11 cellular contexts compared by ENCODE assay signal in the genomic region with DNA sequence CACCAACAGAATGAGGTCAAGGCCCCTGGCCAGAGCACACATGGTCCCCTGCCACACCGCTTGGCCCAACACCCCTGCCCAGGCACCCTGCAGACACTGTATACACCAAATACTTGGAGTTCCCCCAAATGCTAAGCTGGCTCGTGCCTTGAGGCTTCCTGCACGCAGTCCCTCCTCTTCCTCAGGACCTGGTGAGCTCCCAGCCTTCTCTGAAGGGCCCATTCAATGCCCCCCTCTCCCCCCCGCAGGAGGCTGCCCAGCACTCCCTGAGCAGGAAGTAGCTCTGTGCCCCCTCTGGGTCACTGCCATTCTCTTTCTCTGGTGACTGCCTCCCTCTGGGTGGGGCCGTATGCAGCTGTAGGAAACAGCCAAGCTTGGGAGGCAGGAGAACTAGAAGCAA.
DNase-seq lines count a peak whose midpoint lies in the region; ATAC-seq and TF ChIP-seq lines count a peak whose summit lies in the region.
"Had no signal": no experiment of that assay in that cellular context is flagged by ENCODE, and none has a peak within 500 bp of the region (broad histone marks: within the 10 kb centered on the region; RNA-seq: fewer than 3 reads in every experiment).

No MANE protein-coding gene starts in this region.

- no peaks in the 10 kb centered on the region for H3K36me3 Mint-ChIP-seq in CD4-positive, alpha-beta T cell (ENCODE audit: low read depth)

- H2BK5ac ChIP-seq in neuronal stem cell (ENCODE audit: low read length) = no peak overlapping the region

- H3K18ac ChIP-seq in neuronal stem cell (ENCODE audit: low read length) = peak overlapping the region; percentile 8

- POLR2A ChIA-PET in PC-9 (lab: Charles Lee; ENCODE audit: unreplicated experiment) = interaction anchor here (0.6 kb wide), 1 partner anchor 32 kb away, joined by 3 read pairs; no protein-coding TSS in a partner anchor
- POLR2A ChIA-PET in CD4-positive, alpha-beta T cell (lab: Charles Lee) = no interaction called here

- no peaks in the 10 kb centered on the region for H3K79me1 ChIP-seq in neuronal stem cell (ENCODE audit: low read depth, low read length)

- peaks cover 96% of the 10 kb centered on the region for H3K4me1 ChIP-seq in PC-9 (replicated peaks; ENCODE audit: insufficient read depth)
- H3K4me1 ChIP-seq in esophagus squamous epithelium = peaks cover 19 to 97% (median 68%) of the 10 kb centered on the region in 3 donors
- H3K4me1 ChIP-seq in neuronal stem cell (ENCODE audit: control insufficient read depth in 2 of 2, insufficient read depth in 1 of 2, low read depth in 1 of 2, low read length in 2 of 2) = peaks cover 37 to 51% of the 10 kb centered on the region in 2 donors

- no peak overlapping the region for H4K91ac ChIP-seq in neuronal stem cell (ENCODE audit: low read depth, low read length, poor library complexity)

- H3K9me2 ChIP-seq in PC-9 (ENCODE audit: insufficient read depth) = no peaks in the 10 kb centered on the region

- H2BK120ac ChIP-seq in neuronal stem cell (ENCODE audit: low read depth, low read length) = no peak overlapping the region

- no peaks in the 10 kb centered on the region for H3K27me3 Mint-ChIP-seq in CD4-positive, alpha-beta T cell

- no peaks in the 10 kb centered on the region for H4K20me1 ChIP-seq in PC-9 (ENCODE audit: insufficient read depth)

- H3K4me2 ChIP-seq in PC-9 = peak overlapping the region; percentile 14; the same call in 1 of the 2 replicates
- no peak overlapping the region for H3K4me2 ChIP-seq in neuronal stem cell (ENCODE audit: insufficient read depth, low read length, poor library complexity, severe bottlenecking)

- peaks cover 70% of the 10 kb centered on the region for H3F3A ChIP-seq in PC-9 (ENCODE audit: insufficient read depth, low read depth)

- BruUV-seq in PC-9 (replicated peaks; lab: Mats Ljungman, UMichigan) = no TSS peak

- no peak overlapping the region for H3K4me3 Mint-ChIP-seq in CD4-positive, alpha-beta T cell

- DNase-seq in Ammon's horn (ENCODE audit: low spot score) (peak; percentile 62), PC-9 (no peak), esophagus squamous epithelium (lab: John Stamatoyannopoulos, UW) (no peak), neuronal stem cell (ENCODE audit: low spot score) (no peak), GOT3 (lab: John Stamatoyannopoulos, UW) (no peak), GM03348 (ENCODE audit: low spot score) (no peak), NCI-H446 (lab: John Stamatoyannopoulos, UW) (no peak)
- no peak for DNase-seq in CD4-positive, alpha-beta T cell
- DNase-seq: BE2C, NCI-H1092 treated with DMSO at 0.1 percent for 48 hours had no signal

- ATAC-seq in CD4-positive, alpha-beta T cell (ENCODE audit: poor library complexity) = no peak
- ATAC-seq: GM12878 had no signal

- H3K36me3 ChIP-seq in PC-9 (ENCODE audit: low read depth) (no peaks in the 10 kb centered on the region), esophagus squamous epithelium (no peaks in the 10 kb centered on the region), neuronal stem cell (replicated peaks in 1 of 2; ENCODE audit: control insufficient read depth in 2 of 2, insufficient read depth in 2 of 2, low read length in 2 of 2) (no peaks in the 10 kb centered on the region)
- H3K36me3 ChIP-seq: BE2C had no signal

- no peak overlapping the region for H3K23ac ChIP-seq in neuronal stem cell (ENCODE audit: low read depth, low read length, poor library complexity)

- H3K4me3 ChIP-seq in PC-9 (no peak overlapping the region), esophagus squamous epithelium (no peak overlapping the region), neuronal stem cell (ENCODE audit: low read length in 2 of 2) (no peak overlapping the region)
- H3K4me3 ChIP-seq: GM12878 had no signal

- H2AFZ ChIP-seq in PC-9 = no peak overlapping the region
- H2AFZ ChIP-seq in neuronal stem cell (ENCODE audit: low read length) = no peak overlapping the region

- no peak overlapping the region for H2BK15ac ChIP-seq in neuronal stem cell (ENCODE audit: low read length)

- H3K27me3 ChIP-seq in PC-9 (ENCODE audit: insufficient read depth, low read depth) = no peaks in the 10 kb centered on the region
- no peaks in the 10 kb centered on the region for H3K27me3 ChIP-seq in esophagus squamous epithelium
- peaks cover 0 to 29% (median 15%) of the 10 kb centered on the region in 3 experiments for H3K27me3 ChIP-seq in neuronal stem cell (ENCODE audit: control insufficient read depth in 3 of 3, insufficient read depth in 3 of 3, low read depth in 1 of 3, low read length in 3 of 3)
- H3K27me3 ChIP-seq in CD4-positive, alpha-beta T cell (ENCODE audit: control insufficient read depth, insufficient read depth, low read length) = no peaks in the 10 kb centered on the region
- H3K27me3 ChIP-seq: BE2C had no signal

- H3K9ac ChIP-seq in neuronal stem cell (ENCODE audit: low read depth, low read length, poor library complexity) = no peak overlapping the region

- peaks cover 19% of the 10 kb centered on the region for H3K4me1 Mint-ChIP-seq in CD4-positive, alpha-beta T cell (ENCODE audit: low read depth)

- no peaks in the 10 kb centered on the region for H3K9me3 Mint-ChIP-seq in CD4-positive, alpha-beta T cell

- no peak overlapping the region for H4K8ac ChIP-seq in neuronal stem cell (ENCODE audit: low read depth, low read length)

- H3K9me3 ChIP-seq in PC-9 (ENCODE audit: insufficient read depth, low read depth) (no peaks in the 10 kb centered on the region), esophagus squamous epithelium (no peaks in the 10 kb centered on the region), neuronal stem cell (replicated peaks in 1 of 2; ENCODE audit: control insufficient read depth in 2 of 2, insufficient read depth in 1 of 2, low read depth in 1 of 2, low read length in 2 of 2) (no peaks in the 10 kb centered on the region)
- H3K9me3 ChIP-seq in CD4-positive, alpha-beta T cell (ENCODE audit: control insufficient read depth, low read length) = no peaks in the 10 kb centered on the region
- H3K9me3 ChIP-seq: BE2C had no signal

- peaks cover 58% of the 10 kb centered on the region for H3K79me2 ChIP-seq in PC-9 (ENCODE audit: low read depth)

- H3K27ac ChIP-seq in PC-9 = 0 out of 2 replicates have a peak overlapping the region, but pooled peaks have one; percentile 90
- peak overlapping the region; percentile 35 to 87 (median 76) for H3K27ac ChIP-seq in esophagus squamous epithelium
- no peak overlapping the region for H3K27ac ChIP-seq in neuronal stem cell (replicated peaks; ENCODE audit: low read length)
- no peak overlapping the region for H3K27ac ChIP-seq in CD4-positive, alpha-beta T cell (ENCODE audit: low read depth, low read length)

- CTCF ChIA-PET in PC-9 (lab: Charles Lee) = interaction anchor here (0.6 kb wide), 1 partner anchor 32 kb away, joined by 3 read pairs; no protein-coding TSS in a partner anchor
- CTCF ChIA-PET in CD4-positive, alpha-beta T cell (lab: Charles Lee) = no interaction called here

- H3K4ac ChIP-seq in neuronal stem cell (ENCODE audit: low read length) = no peak overlapping the region

- H3K27ac Mint-ChIP-seq in CD4-positive, alpha-beta T cell = no peak overlapping the region

- H3K14ac ChIP-seq in neuronal stem cell (ENCODE audit: low read length) = no peak overlapping the region

- no peak for TF ChIP-seq POLR2A in esophagus squamous epithelium (IDR thresholded peaks at IDR 0.05)

- 44 to 62% methylated on average over 2 to 4 of the region's 5 CpGs for WGBS in esophagus squamous epithelium, 2 donors
- no CpG with 5 or more reads among the region's 5 CpGs for WGBS in neuronal stem cell (ENCODE audit: extremely low coverage in 2 of 2, insufficient read length in 2 of 2, insufficient replicate concordance in 1 of 2), 2 donors

- H2BK12ac ChIP-seq in neuronal stem cell (ENCODE audit: low read length) = no peak overlapping the region

- intact Hi-C loops in PC-9 (cut with micrococcal nuclease; ENCODE audit: unreplicated experiment) (no loop called here), esophagus squamous epithelium (cut with DNase I) (no loop called here)
- intact Hi-C loops in CD4-positive, alpha-beta T cell (cut with DNase I, micrococcal nuclease) = no loop called here

- H2AK5ac ChIP-seq in neuronal stem cell (ENCODE audit: low read depth, low read length) = no peak overlapping the region

- TF ChIP-seq CTCF in PC-9 (conservative IDR thresholded peaks at IDR 0.05) (no peak), esophagus squamous epithelium (IDR thresholded peaks at IDR 0.05) (no peak)
- no peak for TF ChIP-seq CTCF in CD4-positive, alpha-beta T cell (IDR thresholded peaks at IDR 0.05)

Comparison
In these comparisons a context has a peak if more than half of its experiments do, and no peak if none do; other contexts are left out.
1. H3K27ac ChIP-seq: peak in PC-9 (single experiment) and esophagus squamous epithelium (4 of 4); none in neuronal stem cell (single experiment) and CD4-positive, alpha-beta T cell (single experiment).